In the genomic region with DNA sequence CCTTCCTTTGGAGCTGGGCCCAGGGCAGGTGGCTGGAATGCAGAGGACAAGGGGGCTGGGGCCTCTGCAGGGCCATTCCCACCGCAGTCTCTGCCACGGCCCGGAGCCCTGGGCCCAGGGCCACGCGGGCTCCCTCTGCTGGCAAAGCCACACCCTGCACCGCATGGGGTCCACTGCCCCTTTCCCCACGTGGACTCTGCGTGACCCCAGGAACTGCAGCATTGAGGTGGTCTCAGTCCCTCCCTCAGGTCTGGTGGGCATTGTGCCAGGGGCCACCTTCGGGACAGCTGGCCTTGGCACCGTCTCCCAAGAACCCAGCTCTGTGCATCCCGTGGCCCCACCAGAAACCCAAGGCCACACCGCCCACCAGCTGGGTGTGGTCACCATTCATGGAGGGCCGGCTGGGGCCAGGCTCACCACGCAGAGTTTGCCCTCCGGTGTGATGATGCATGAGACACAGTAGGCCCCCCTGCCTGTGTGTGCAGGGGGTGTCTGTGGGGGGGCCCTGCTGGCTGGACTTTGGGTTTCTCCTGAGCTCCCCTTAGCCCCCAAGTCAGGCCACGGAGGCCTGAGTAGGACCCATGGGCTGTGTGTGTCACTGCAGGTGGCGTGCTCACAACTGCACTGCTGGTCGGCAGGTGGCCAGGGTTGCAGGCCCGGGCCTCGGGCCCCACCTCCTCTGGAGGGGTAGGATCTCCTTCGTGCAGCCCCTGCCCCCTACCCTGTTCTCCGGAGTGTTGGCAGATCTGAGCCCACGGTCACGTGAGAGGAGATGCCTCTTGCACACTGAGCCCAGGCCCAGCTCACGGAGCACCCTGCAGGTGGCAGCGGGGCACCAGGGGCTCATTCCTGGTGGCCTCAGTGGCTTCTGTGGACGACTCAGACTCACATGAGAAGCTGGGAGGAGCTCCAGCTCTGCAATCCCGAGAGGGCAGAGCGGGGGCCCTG, we compare ENCODE assay signal across 8 cellular contexts. TPM values are rescaled to one million over a fixed set of nuclear protein-coding genes. Genes with fewer than 3 reads are reported as not detected.
DNase-seq lines count a peak whose midpoint lies in the region; ATAC-seq and TF ChIP-seq lines count a peak whose summit lies in the region.

No MANE protein-coding gene starts in this region.

- peak; percentile 27 for DNase-seq in NCI-H2196 (lab: John Stamatoyannopoulos, UW; ENCODE audit: unreplicated experiment)
- no peak for DNase-seq in NCI-H2196 treated with DMSO at 0.1 percent for 48 hours (lab: John Stamatoyannopoulos, UW; ENCODE audit: unreplicated experiment)
- peak; percentile 67 for DNase-seq in RWPE1 (ENCODE audit: low spot score)
- DNase-seq in activated naive CD4-positive, alpha-beta T cell treated with anti-CD3 and anti-CD28 coated beads, Interleukin-2, amount 50 U/mL, for 72 hours (ENCODE audit: low spot score in 2 of 2): peak in 1 of 2 donors; percentile 81
- peak; percentile 57 to 87 (median 83) for DNase-seq in right cardiac atrium
- peak; percentile 77 for DNase-seq in stimulated activated CD4-positive, alpha-beta T cell treated with anti-CD3 and anti-CD28 coated beads, Interleukin-15, amount 100 ng/mL, for 24 hours

- H3K27ac Mint-ChIP-seq in activated naive CD4-positive, alpha-beta T cell treated with anti-CD3 and anti-CD28 coated beads, Interleukin-2, amount 50 U/mL, for 72 hours: no peak overlapping the region

- peak; percentile 88 to 90 for ATAC-seq in activated naive CD4-positive, alpha-beta T cell treated with anti-CD3 and anti-CD28 coated beads, Interleukin-2, amount 50 U/mL, for 72 hours
- ATAC-seq in right cardiac atrium (peak; percentile 73 to 74), HG03342 (IDR thresholded peaks at IDR 0.05; ENCODE audit: unreplicated experiment) (no peak), HG02571 (IDR thresholded peaks at IDR 0.05; ENCODE audit: unreplicated experiment) (no peak)

- no peaks in the 10 kb centered on the region for H3K9me3 Mint-ChIP-seq in activated naive CD4-positive, alpha-beta T cell treated with anti-CD3 and anti-CD28 coated beads, Interleukin-2, amount 50 U/mL, for 72 hours

- intact Hi-C loops in right cardiac atrium (cut with DNase I): loop anchor here in 1 of 4 donors (5.0 kb wide), 1 partner anchor 56 kb away; no protein-coding TSS in a partner anchor

- H3K27ac ChIP-seq in RWPE1 (no peak overlapping the region), right cardiac atrium (ENCODE audit: low read length) (no peak overlapping the region)

- CTCF ChIA-PET in RWPE1 (lab: Yijun Ruan, JAX): interaction anchor here (0.6 to 2.0 kb wide), 13 partner anchors 10 to 42 kb away, joined by 3 to 15 read pairs (median 3); partner anchors contain the start of genes ANKRD65, CCNL2 and MRPL20

- WGBS in right cardiac atrium: 43% methylated on average over 29 of the region's 29 CpGs

- no peaks in the 10 kb centered on the region for H3K4me1 ChIP-seq in right cardiac atrium (ENCODE audit: control insufficient read depth, insufficient read depth, low read length)

- POLR2A ChIA-PET in RWPE1 (lab: Yijun Ruan, JAX; ENCODE audit: low non-redundant PET): interaction anchor here (0.6 kb wide), 1 partner anchor 66 kb away, joined by 4 read pairs; the partner anchor contains the start of gene AURKAIP1

- H3K27me3 ChIP-seq in right cardiac atrium (ENCODE audit: control insufficient read depth, insufficient read depth): no peaks in the 10 kb centered on the region

- no peak overlapping the region for H3K4me3 ChIP-seq in right cardiac atrium (ENCODE audit: low read length)

- H3K9me3 ChIP-seq in right cardiac atrium (ENCODE audit: control insufficient read depth, low read length): no peaks in the 10 kb centered on the region

- peak; percentile 94 for TF ChIP-seq CTCF in RWPE1 (conservative IDR thresholded peaks at IDR 0.05; ENCODE audit: low read depth)

- no peaks in the 10 kb centered on the region for H3K36me3 Mint-ChIP-seq in activated naive CD4-positive, alpha-beta T cell treated with anti-CD3 and anti-CD28 coated beads, Interleukin-2, amount 50 U/mL, for 72 hours

RNA-seq across cellular contexts. Expression of gene VWA1, which starts 5.7 kb away (rescaled TPM):
- total RNA-seq in activated naive CD4-positive, alpha-beta T cell treated with anti-CD3 and anti-CD28 coated beads, Interleukin-2, amount 50 U/mL, for 72 hours: 1 to 10 TPM in 1 of 2 donors, under 1 TPM in 1; 0.59 to 6.9 TPM
- 10 to 100 TPM; 25.0 to 38.6 (median 25.6) TPM for total RNA-seq in right cardiac atrium
- 17.3 TPM for polyA plus RNA-seq in right cardiac atrium

RNA-seq across cellular contexts. Expression of gene ATAD3C, which starts 8.3 kb away (rescaled TPM):
- 1 to 10 TPM; 1.1 to 1.9 TPM for total RNA-seq in activated naive CD4-positive, alpha-beta T cell treated with anti-CD3 and anti-CD28 coated beads, Interleukin-2, amount 50 U/mL, for 72 hours
- 1 to 10 TPM; 1.3 to 3.4 (median 2.2) TPM for total RNA-seq in right cardiac atrium
- polyA plus RNA-seq in right cardiac atrium: 0.52 TPM

RNA-seq across cellular contexts. Expression of gene ANKRD65, which starts 20.1 kb away (rescaled TPM):
- total RNA-seq in activated naive CD4-positive, alpha-beta T cell treated with anti-CD3 and anti-CD28 coated beads, Interleukin-2, amount 50 U/mL, for 72 hours: under 1 TPM in 1 of 2 donors, not detected in 1; 0.29 TPM
- 1 to 10 TPM; 1.6 to 3.6 (median 2.9) TPM for total RNA-seq in right cardiac atrium
- 4.5 TPM for polyA plus RNA-seq in right cardiac atrium

RNA-seq across cellular contexts. Expression of gene ATAD3B, which starts 30.4 kb away (rescaled TPM):
- total RNA-seq in activated naive CD4-positive, alpha-beta T cell treated with anti-CD3 and anti-CD28 coated beads, Interleukin-2, amount 50 U/mL, for 72 hours: 10 to 100 TPM; 30.1 to 33.1 TPM
- total RNA-seq in right cardiac atrium: 10 to 100 TPM in 1 of 4 donors, 1 to 10 TPM in 3; 5.6 to 11.4 (median 8.8) TPM
- polyA plus RNA-seq in right cardiac atrium: 8.3 TPM

RNA-seq across cellular contexts. Expression of gene MRPL20, which starts 34.1 kb away (rescaled TPM):
- total RNA-seq in activated naive CD4-positive, alpha-beta T cell treated with anti-CD3 and anti-CD28 coated beads, Interleukin-2, amount 50 U/mL, for 72 hours: 100 to 1,000 TPM in 1 of 2 donors, 10 to 100 TPM in 1; 82.9 to 115 TPM
- 100 to 1,000 TPM; 121 to 144 (median 132) TPM for total RNA-seq in right cardiac atrium
- polyA plus RNA-seq in right cardiac atrium: 190 TPM

Comparison
In these comparisons a context has a peak if more than half of its experiments do, and no peak if none do; other contexts are left out.
1. ATAC-seq: peak in activated naive CD4-positive, alpha-beta T cell treated with anti-CD3 and anti-CD28 coated beads, Interleukin-2, amount 50 U/mL, for 72 hours (2 of 2) and right cardiac atrium (2 of 2); none in HG03342 (single experiment) and HG02571 (single experiment).